15 cellular contexts compared by ENCODE assay signal in genomic region chr2:146992057-146992456, GRCh38.
"Had no signal": no experiment of that assay in that cellular context is flagged by ENCODE, and none has a peak within 500 bp of the region (broad histone marks: within the 10 kb centered on the region; RNA-seq: fewer than 3 reads in every experiment).

No MANE protein-coding gene starts in this region.

- H3K9me3 Mint-ChIP-seq: activated CD4-positive, alpha-beta T cell treated with anti-CD3 and anti-CD28 coated beads, Interleukin-2, amount 10 ng/mL, durations not matched to agents 7 days and 5 days; activated T-helper 1 cell treated with anti-CD3 and anti-CD28 coated beads, Interleukin-12 subunit alpha, Interleukin-12 subunit beta, Interleukin-2, Interleukin-4 antibody, amounts not matched to agents 30 ng/mL and 10 ng/mL and 1 ng/mL, durations not matched to agents 14 hours and 24 hours and 36 hours; neural progenitor cell; stimulated activated memory B cell treated with anti-CD40 and anti-IgM and Interleukin-4, amounts not matched to agents 10 μg/mL and 1 μg/mL and 100 μg/mL, for 72 hours had no signal

- H3K4me1 Mint-ChIP-seq: activated CD4-positive, alpha-beta T cell treated with anti-CD3 and anti-CD28 coated beads, Interleukin-2, amount 10 ng/mL, durations not matched to agents 7 days and 5 days; naive B cell had no signal

- H3K27me3 ChIP-seq: dorsolateral prefrontal cortex, gastrocnemius medialis, neural progenitor cell had no signal

- H3K9ac ChIP-seq: neural progenitor cell had no signal

- H3K4me2 ChIP-seq: neural progenitor cell had no signal

- H3K27me3 Mint-ChIP-seq: naive B cell; stimulated activated memory B cell treated with anti-CD40 and anti-IgM and Interleukin-4, amounts not matched to agents 10 μg/mL and 1 μg/mL and 100 μg/mL, for 72 hours had no signal

- H3K4me3 ChIP-seq: cardiac muscle cell, dorsolateral prefrontal cortex, gastrocnemius medialis, neural progenitor cell, psoas muscle had no signal

- H3K36me3 ChIP-seq: cardiac muscle cell, gastrocnemius medialis, neural progenitor cell had no signal

- ATAC-seq: esophagus mucosa; gastrocnemius medialis; psoas muscle; sciatic nerve; stimulated activated memory B cell treated with anti-CD40 and anti-IgM and Interleukin-4, amounts not matched to agents 10 μg/mL and 1 μg/mL and 100 μg/mL, for 72 hours had no signal

- DNase-seq: activated CD4-positive, alpha-beta T cell treated with anti-CD3 and anti-CD28 coated beads, Interleukin-2, amount 10 ng/mL, durations not matched to agents 7 days and 5 days; activated CD8-positive, alpha-beta memory T cell treated with anti-CD3 and anti-CD28 coated beads for 24 hours; activated naive CD4-positive, alpha-beta T cell treated with Interleukin-2 at 50 U/mL for 16 hours; aorta; dorsolateral prefrontal cortex; gastrocnemius medialis; naive B cell; psoas muscle; stimulated activated CD4-positive, alpha-beta T cell treated with anti-CD3 and anti-CD28 coated beads, Interleukin-12 subunit alpha, Interleukin-12 subunit beta, amount 100 ng/mL, for 4 hours had no signal

- H3K36me3 Mint-ChIP-seq: naive B cell; neural progenitor cell; stimulated activated memory B cell treated with anti-CD40 and anti-IgM and Interleukin-4, amounts not matched to agents 10 μg/mL and 1 μg/mL and 100 μg/mL, for 72 hours had no signal

- H2AFZ ChIP-seq: neural progenitor cell had no signal

- H3K27ac Mint-ChIP-seq: activated CD4-positive, alpha-beta T cell treated with anti-CD3 and anti-CD28 coated beads, Interleukin-2, amount 10 ng/mL, durations not matched to agents 7 days and 5 days; activated T-helper 1 cell treated with anti-CD3 and anti-CD28 coated beads, Interleukin-12 subunit alpha, Interleukin-12 subunit beta, Interleukin-2, Interleukin-4 antibody, amounts not matched to agents 30 ng/mL and 10 ng/mL and 1 ng/mL, durations not matched to agents 14 hours and 24 hours and 36 hours; naive B cell; neural progenitor cell; stimulated activated memory B cell treated with anti-CD40 and anti-IgM and Interleukin-4, amounts not matched to agents 10 μg/mL and 1 μg/mL and 100 μg/mL, for 72 hours had no signal

- H3K9me3 ChIP-seq: gastrocnemius medialis, psoas muscle had no signal

- H3K4me3 Mint-ChIP-seq: activated CD4-positive, alpha-beta T cell treated with anti-CD3 and anti-CD28 coated beads, Interleukin-2, amount 10 ng/mL, durations not matched to agents 7 days and 5 days; activated T-helper 1 cell treated with anti-CD3 and anti-CD28 coated beads, Interleukin-12 subunit alpha, Interleukin-12 subunit beta, Interleukin-2, Interleukin-4 antibody, amounts not matched to agents 30 ng/mL and 10 ng/mL and 1 ng/mL, durations not matched to agents 14 hours and 24 hours and 36 hours; naive B cell; neural progenitor cell; stimulated activated memory B cell treated with anti-CD40 and anti-IgM and Interleukin-4, amounts not matched to agents 10 μg/mL and 1 μg/mL and 100 μg/mL, for 72 hours had no signal

- H3K27ac ChIP-seq: cardiac muscle cell, dorsolateral prefrontal cortex, gastrocnemius medialis, neural progenitor cell, psoas muscle had no signal

- H3K4me1 ChIP-seq: gastrocnemius medialis, psoas muscle had no signal
